Comparison of ENCODE assay signal across 26 cellular contexts in genomic region chr2:240877460-240878340, GRCh38. TPM values are rescaled to one million over a fixed set of nuclear protein-coding genes. Genes with fewer than 3 reads are reported as not detected.
"Had no signal": no experiment of that assay in that cellular context is flagged by ENCODE, and none has a peak within 500 bp of the region (broad histone marks: within the 10 kb centered on the region; RNA-seq: fewer than 3 reads in every experiment).

No MANE protein-coding gene starts in this region.

- H3K4me3 Mint-ChIP-seq: activated CD4-positive, alpha-beta T cell treated with anti-CD3 and anti-CD28 coated beads, Interleukin-2, amount 10 ng/mL, durations not matched to agents 24 days and 14 days; activated CD8-positive, alpha-beta T cell treated with anti-CD3 and anti-CD28 coated beads, Interleukin-2, amount 10 ng/mL, durations not matched to agents 7 days and 5 days; activated naive CD8-positive, alpha-beta T cell treated with anti-CD3 and anti-CD28 coated beads for 36 hours; T-helper 17 cell had no signal

- H3K36me3 Mint-ChIP-seq: activated naive CD8-positive, alpha-beta T cell treated with anti-CD3 and anti-CD28 coated beads for 36 hours had no signal

- H3K9me3 ChIP-seq: body of pancreas, esophagus muscularis mucosa, transverse colon had no signal

- H2AFZ ChIP-seq: parathyroid adenoma had no signal

- H3K27ac ChIP-seq: body of pancreas, coronary artery, esophagus muscularis mucosa, parathyroid adenoma had no signal

- H3K4me3 ChIP-seq: body of pancreas, coronary artery, esophagus muscularis mucosa, transverse colon had no signal

- H3K4me1 Mint-ChIP-seq: activated CD4-positive, alpha-beta T cell treated with anti-CD3 and anti-CD28 coated beads, Interleukin-2, amount 10 ng/mL, durations not matched to agents 24 days and 14 days; activated naive CD8-positive, alpha-beta T cell treated with anti-CD3 and anti-CD28 coated beads for 36 hours had no signal

- DNase-seq: activated CD4-positive, alpha-beta T cell treated with anti-CD3 and anti-CD28 coated beads, Interleukin-2, amount 10 ng/mL, durations not matched to agents 24 days and 14 days; activated CD8-positive, alpha-beta memory T cell treated with anti-CD3 and anti-CD28 coated beads, Interleukin-2, amount 50 U/mL, for 4 hours; activated CD8-positive, alpha-beta T cell treated with anti-CD3 and anti-CD28 coated beads, Interleukin-2, amount 10 ng/mL, durations not matched to agents 7 days and 5 days; activated gamma-delta T cell treated with Interleukin-2 at 50 U/mL for 16 hours; activated naive CD8-positive, alpha-beta T cell treated with anti-CD3 and anti-CD28 coated beads for 36 hours; activated T-cell treated with anti-CD3 and anti-CD28 coated beads, Interleukin-2, amount 50 U/mL, for 48 hours; amygdala; caudate nucleus; hippocampal formation; midbrain; stimulated activated CD4-positive, alpha-beta T cell treated with anti-CD3 and anti-CD28 coated beads, Interleukin-15, amount 100 ng/mL, for 24 hours; stimulated activated CD4-positive, alpha-beta T cell treated with anti-CD3 and anti-CD28 coated beads, Interleukin-4, amount 100 ng/mL, for 24 hours; stimulated activated naive CD4-positive, alpha-beta T cell; transverse colon had no signal

- H3K9ac ChIP-seq: parathyroid adenoma had no signal

- H3K9me3 Mint-ChIP-seq: activated CD4-positive, alpha-beta T cell treated with anti-CD3 and anti-CD28 coated beads, Interleukin-2, amount 10 ng/mL, durations not matched to agents 24 days and 14 days; activated naive CD8-positive, alpha-beta T cell treated with anti-CD3 and anti-CD28 coated beads for 36 hours had no signal

- H3K27me3 ChIP-seq: body of pancreas, esophagus muscularis mucosa, transverse colon had no signal

- H3K4me1 ChIP-seq: body of pancreas, esophagus muscularis mucosa, parathyroid adenoma had no signal

- H3K36me3 ChIP-seq: esophagus muscularis mucosa, transverse colon had no signal

- H3K27me3 Mint-ChIP-seq: activated naive CD8-positive, alpha-beta T cell treated with anti-CD3 and anti-CD28 coated beads for 36 hours; T-helper 17 cell had no signal

- H3K27ac Mint-ChIP-seq: activated CD4-positive, alpha-beta T cell treated with anti-CD3 and anti-CD28 coated beads, Interleukin-2, amount 10 ng/mL, durations not matched to agents 24 days and 14 days; activated CD8-positive, alpha-beta T cell treated with anti-CD3 and anti-CD28 coated beads, Interleukin-2, amount 10 ng/mL, durations not matched to agents 7 days and 5 days; activated naive CD8-positive, alpha-beta T cell treated with anti-CD3 and anti-CD28 coated beads for 36 hours; T-helper 17 cell had no signal

RNA-seq across cellular contexts. Expression of gene AGXT, which starts 9.1 kb away (rescaled TPM):
- total RNA-seq: activated CD4-positive, alpha-beta T cell treated with anti-CD3 and anti-CD28 coated beads, Interleukin-2, amount 10 ng/mL, durations not matched to agents 24 days and 14 days; activated CD8-positive, alpha-beta T cell treated with anti-CD3 and anti-CD28 coated beads, Interleukin-2, amount 10 ng/mL, durations not matched to agents 7 days and 5 days; activated naive CD8-positive, alpha-beta T cell treated with anti-CD3 and anti-CD28 coated beads for 36 hours; esophagus muscularis mucosa; glomerular endothelial cell; lung microvascular endothelial cell; myocyte; renal cortical epithelial cell; skeletal muscle tissue; T-helper 17 cell had no signal
- polyA plus RNA-seq: neural cell had no signal

RNA-seq across cellular contexts. Expression of gene MAB21L4, which starts 18.3 kb away (rescaled TPM):
- total RNA-seq: activated CD4-positive, alpha-beta T cell treated with anti-CD3 and anti-CD28 coated beads, Interleukin-2, amount 10 ng/mL, durations not matched to agents 24 days and 14 days; activated CD8-positive, alpha-beta T cell treated with anti-CD3 and anti-CD28 coated beads, Interleukin-2, amount 10 ng/mL, durations not matched to agents 7 days and 5 days; activated naive CD8-positive, alpha-beta T cell treated with anti-CD3 and anti-CD28 coated beads for 36 hours; glomerular endothelial cell; lung microvascular endothelial cell; myocyte; skeletal muscle tissue; T-helper 17 cell had no signal
- polyA plus RNA-seq: neural cell had no signal

RNA-seq across cellular contexts. Expression of gene CROCC2, which starts 28.4 kb away (rescaled TPM):
- total RNA-seq: activated CD4-positive, alpha-beta T cell treated with anti-CD3 and anti-CD28 coated beads, Interleukin-2, amount 10 ng/mL, durations not matched to agents 24 days and 14 days; activated CD8-positive, alpha-beta T cell treated with anti-CD3 and anti-CD28 coated beads, Interleukin-2, amount 10 ng/mL, durations not matched to agents 7 days and 5 days; activated naive CD8-positive, alpha-beta T cell treated with anti-CD3 and anti-CD28 coated beads for 36 hours; esophagus muscularis mucosa; glomerular endothelial cell; kidney epithelial cell; lung microvascular endothelial cell; myocyte; T-helper 17 cell; transverse colon had no signal
